ENCODE assay signal across 39 cellular contexts in the genomic region with DNA sequence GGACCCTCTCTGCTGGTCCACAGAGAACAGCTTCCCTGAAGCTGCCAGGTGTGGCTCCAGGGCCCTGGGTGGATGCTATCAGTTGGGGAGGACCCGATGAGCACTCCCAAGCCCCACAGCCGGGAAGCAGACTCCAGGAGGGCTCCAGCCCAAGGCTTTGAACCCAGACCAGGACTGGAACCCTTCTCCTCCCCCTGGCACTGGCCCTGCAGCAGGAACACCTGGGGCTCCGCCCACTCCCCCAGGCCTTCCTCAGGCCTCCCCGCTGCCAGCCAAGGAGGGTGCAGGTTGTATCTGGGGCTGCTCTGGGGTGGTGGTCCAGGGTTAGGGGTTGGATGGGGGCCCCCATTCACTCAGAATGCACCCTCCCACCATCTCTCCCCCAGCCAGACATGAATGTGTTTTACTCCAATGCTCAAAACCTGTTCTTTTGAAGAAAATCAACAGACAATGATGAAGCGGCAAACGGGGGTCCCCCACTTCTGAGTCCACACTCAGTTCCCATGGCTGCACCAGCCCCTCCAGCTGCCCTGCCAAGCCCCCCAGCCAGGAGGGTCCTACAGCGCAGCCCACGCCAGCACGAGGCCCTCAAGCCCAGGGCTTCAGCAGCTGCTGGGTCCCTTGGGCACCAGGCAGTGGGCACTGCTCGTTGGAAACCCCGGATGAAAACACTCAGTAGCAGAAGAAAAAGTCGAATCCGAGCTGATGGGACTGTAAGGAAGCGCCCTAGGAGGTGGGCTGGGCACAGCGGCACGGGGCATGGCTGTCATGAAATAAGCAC. TPM values are rescaled to one million over a fixed set of nuclear protein-coding genes. Genes with fewer than 3 reads are reported as not detected.
"Had no signal": no experiment of that assay in that cellular context is flagged by ENCODE, and none has a peak within 500 bp of the region (broad histone marks: within the 10 kb centered on the region; RNA-seq: fewer than 3 reads in every experiment).

No MANE protein-coding gene starts in this region.

- H3K36me3 ChIP-seq: adrenal gland, brain microvascular endothelial cell, breast epithelium had no signal

- H3K4me3 Mint-ChIP-seq: activated B cell treated with CpG ODN at 0.5 μM for 24 hours; activated CD4-positive, alpha-beta memory T cell treated with anti-CD3 and anti-CD28 coated beads for 36 hours; activated CD4-positive, alpha-beta T cell treated with anti-CD3 and anti-CD28 coated beads, Interleukin-2, amount 10 ng/mL, durations not matched to agents 24 days and 14 days; activated CD8-positive, alpha-beta T cell treated with anti-CD3 and anti-CD28 coated beads for 36 hours; activated naive CD4-positive, alpha-beta T cell treated with anti-CD3 and anti-CD28 coated beads for 36 hours; activated naive CD8-positive, alpha-beta T cell treated with anti-CD3 and anti-CD28 coated beads for 36 hours; activated T-cell treated with anti-CD3 and anti-CD28 coated beads, Interleukin-2, amount 50 U/mL, for 4 hours; activated T-cell treated with anti-CD3 and anti-CD28 coated beads, Interleukin-2, amount 50 U/mL, for 72 hours; activated T-helper 1 cell treated with anti-CD3 and anti-CD28 coated beads, Interleukin-12 subunit alpha, Interleukin-12 subunit beta, Interleukin-2, Interleukin-4 antibody, amounts not matched to agents 30 ng/mL and 10 ng/mL and 1 ng/mL, durations not matched to agents 14 hours and 24 hours and 36 hours; activated T-helper 17 cell treated with anti-CD3 and anti-CD28 coated beads, Interleukin-2, amount 50 U/mL, for 72 hours; central memory CD8-positive, alpha-beta T cell; T-helper 1 cell treated with Interleukin-12 subunit alpha and Interleukin-12 subunit beta and Interleukin-4 antibody, amounts not matched to agents 30 μg/mL and 1 μg/mL, for 36 hours; T-helper 2 cell treated with Interferon-gamma antibody and Interleukin-4, amounts not matched to agents 5 μg/mL and 100 μg/mL, for 36 hours had no signal

- H3K9me3 ChIP-seq: adrenal gland, body of pancreas, breast epithelium had no signal

- H3K4me1 Mint-ChIP-seq: activated T-helper 17 cell treated with anti-CD3 and anti-CD28 coated beads, Interleukin-2, amount 50 U/mL, for 72 hours had no signal

- H3K4me1 ChIP-seq: adrenal gland, breast epithelium had no signal

- ATAC-seq: activated CD8-positive, alpha-beta T cell treated with anti-CD3 and anti-CD28 coated beads for 36 hours; activated naive CD4-positive, alpha-beta T cell treated with anti-CD3 and anti-CD28 coated beads, Interleukin-2, amount 50 U/mL, for 72 hours; activated T-cell treated with anti-CD3 and anti-CD28 coated beads, Interleukin-2, amount 50 U/mL, for 4 hours; activated T-cell treated with anti-CD3 and anti-CD28 coated beads, Interleukin-2, amount 50 U/mL, for 72 hours; activated T-helper 17 cell treated with anti-CD3 and anti-CD28 coated beads, Interleukin-2, amount 50 U/mL, for 72 hours; body of pancreas had no signal

- DNase-seq: activated B cell treated with CpG ODN at 0.5 μM for 24 hours; activated CD4-positive, alpha-beta memory T cell treated with anti-CD3 and anti-CD28 coated beads for 36 hours; activated CD4-positive, alpha-beta T cell treated with anti-CD3 and anti-CD28 coated beads for 4 hours; activated CD4-positive, alpha-beta T cell treated with anti-CD3 and anti-CD28 coated beads, Interleukin-2, amount 10 ng/mL, durations not matched to agents 24 days and 14 days; activated CD4-positive, alpha-beta T cell treated with anti-CD3 and anti-CD28 coated beads, Interleukin-2, amount 50 U/mL, for 1 hour; activated CD4-positive, alpha-beta T cell treated with anti-CD3 and anti-CD28 coated beads, Interleukin-2, amount 50 U/mL, for 4 hours; activated CD4-positive, CD25-positive, alpha-beta regulatory T cell treated with anti-CD3 and anti-CD28 coated beads, Interleukin-2, amount 50 U/mL, for 72 hours; activated CD8-positive, alpha-beta memory T cell treated with anti-CD3 and anti-CD28 coated beads, Interleukin-2, amount 50 U/mL, for 4 hours; activated CD8-positive, alpha-beta T cell treated with anti-CD3 and anti-CD28 coated beads for 36 hours; activated effector memory CD4-positive, alpha-beta T cell treated with anti-CD3 and anti-CD28 coated beads, Interleukin-2, amount 50 U/mL, for 16 hours; activated gamma-delta T cell treated with Interleukin-2 at 50 U/mL for 16 hours; activated naive CD4-positive, alpha-beta T cell; activated naive CD4-positive, alpha-beta T cell treated with anti-CD3 and anti-CD28 coated beads for 36 hours; activated naive CD4-positive, alpha-beta T cell treated with anti-CD3 and anti-CD28 coated beads, Interleukin-2, amount 50 U/mL, for 16 hours; activated naive CD8-positive, alpha-beta T cell treated with anti-CD3 and anti-CD28 coated beads for 36 hours; activated T-cell treated with anti-CD3 and anti-CD28 coated beads for 4 hours; activated T-cell treated with anti-CD3 and anti-CD28 coated beads, Interleukin-2, amount 50 U/mL, for 1 hour; activated T-cell treated with anti-CD3 and anti-CD28 coated beads, Interleukin-2, amount 50 U/mL, for 4 hours; activated T-cell treated with anti-CD3 and anti-CD28 coated beads, Interleukin-2, amount 50 U/mL, for 72 hours; adrenal gland; amygdala; anterior cingulate cortex; body of pancreas; brain microvascular endothelial cell; caudate nucleus; cerebellar nuclear complex; T-helper 1 cell; T-helper 2 cell; T-helper 9 cell had no signal

- H3K27me3 ChIP-seq: body of pancreas had no signal

- H3K27ac Mint-ChIP-seq: activated B cell treated with CpG ODN at 0.5 μM for 24 hours; activated CD4-positive, alpha-beta memory T cell treated with anti-CD3 and anti-CD28 coated beads for 36 hours; activated CD4-positive, alpha-beta T cell treated with anti-CD3 and anti-CD28 coated beads, Interleukin-2, amount 10 ng/mL, durations not matched to agents 24 days and 14 days; activated CD8-positive, alpha-beta T cell treated with anti-CD3 and anti-CD28 coated beads for 36 hours; activated naive CD4-positive, alpha-beta T cell treated with anti-CD3 and anti-CD28 coated beads for 36 hours; activated naive CD4-positive, alpha-beta T cell treated with anti-CD3 and anti-CD28 coated beads, Interleukin-2, amount 50 U/mL, for 72 hours; activated naive CD8-positive, alpha-beta T cell treated with anti-CD3 and anti-CD28 coated beads for 36 hours; activated T-cell treated with anti-CD3 and anti-CD28 coated beads, Interleukin-2, amount 50 U/mL, for 72 hours; activated T-helper 1 cell treated with anti-CD3 and anti-CD28 coated beads, Interleukin-12 subunit alpha, Interleukin-12 subunit beta, Interleukin-2, Interleukin-4 antibody, amounts not matched to agents 30 ng/mL and 10 ng/mL and 1 ng/mL, durations not matched to agents 14 hours and 24 hours and 36 hours; activated T-helper 17 cell treated with anti-CD3 and anti-CD28 coated beads, Interleukin-2, amount 50 U/mL, for 72 hours; T-helper 1 cell treated with Interleukin-12 subunit alpha and Interleukin-12 subunit beta and Interleukin-4 antibody, amounts not matched to agents 30 μg/mL and 1 μg/mL, for 36 hours; T-helper 2 cell treated with Interferon-gamma antibody and Interleukin-4, amounts not matched to agents 5 μg/mL and 100 μg/mL, for 36 hours had no signal

- H3K27me3 Mint-ChIP-seq: activated CD4-positive, alpha-beta T cell treated with anti-CD3 and anti-CD28 coated beads, Interleukin-2, amount 10 ng/mL, durations not matched to agents 24 days and 14 days; activated CD8-positive, alpha-beta T cell treated with anti-CD3 and anti-CD28 coated beads for 36 hours; activated T-helper 17 cell treated with anti-CD3 and anti-CD28 coated beads, Interleukin-2, amount 50 U/mL, for 72 hours had no signal

- H3K36me3 Mint-ChIP-seq: activated CD4-positive, alpha-beta memory T cell treated with anti-CD3 and anti-CD28 coated beads for 36 hours; activated naive CD4-positive, alpha-beta T cell treated with anti-CD3 and anti-CD28 coated beads, Interleukin-2, amount 50 U/mL, for 72 hours; activated naive CD8-positive, alpha-beta T cell treated with anti-CD3 and anti-CD28 coated beads for 36 hours had no signal

- H3K4me3 ChIP-seq: adrenal gland, body of pancreas, breast epithelium had no signal

- H3K9me3 Mint-ChIP-seq: activated B cell treated with CpG ODN at 0.5 μM for 24 hours; activated CD4-positive, alpha-beta memory T cell treated with anti-CD3 and anti-CD28 coated beads for 36 hours; activated CD4-positive, alpha-beta T cell treated with anti-CD3 and anti-CD28 coated beads, Interleukin-2, amount 10 ng/mL, durations not matched to agents 24 days and 14 days; activated CD8-positive, alpha-beta T cell treated with anti-CD3 and anti-CD28 coated beads for 36 hours; activated naive CD4-positive, alpha-beta T cell treated with anti-CD3 and anti-CD28 coated beads for 36 hours; activated naive CD4-positive, alpha-beta T cell treated with anti-CD3 and anti-CD28 coated beads, Interleukin-2, amount 50 U/mL, for 72 hours; activated naive CD8-positive, alpha-beta T cell treated with anti-CD3 and anti-CD28 coated beads for 36 hours; activated T-cell treated with anti-CD3 and anti-CD28 coated beads, Interleukin-2, amount 50 U/mL, for 4 hours; activated T-cell treated with anti-CD3 and anti-CD28 coated beads, Interleukin-2, amount 50 U/mL, for 72 hours; activated T-helper 1 cell treated with anti-CD3 and anti-CD28 coated beads, Interleukin-12 subunit alpha, Interleukin-12 subunit beta, Interleukin-2, Interleukin-4 antibody, amounts not matched to agents 30 ng/mL and 10 ng/mL and 1 ng/mL, durations not matched to agents 14 hours and 24 hours and 36 hours; activated T-helper 17 cell treated with anti-CD3 and anti-CD28 coated beads, Interleukin-2, amount 50 U/mL, for 72 hours; central memory CD8-positive, alpha-beta T cell; T-helper 1 cell treated with Interleukin-12 subunit alpha and Interleukin-12 subunit beta and Interleukin-4 antibody, amounts not matched to agents 30 μg/mL and 1 μg/mL, for 36 hours; T-helper 2 cell treated with Interferon-gamma antibody and Interleukin-4, amounts not matched to agents 5 μg/mL and 100 μg/mL, for 36 hours had no signal

- H3K27ac ChIP-seq: adrenal gland, brain microvascular endothelial cell, breast epithelium, VCaP had no signal

RNA-seq across cellular contexts. Expression of a gene that starts 23.2 kb away (rescaled TPM):
- total RNA-seq: activated CD4-positive, alpha-beta memory T cell treated with anti-CD3 and anti-CD28 coated beads for 36 hours; activated CD4-positive, alpha-beta T cell treated with anti-CD3 and anti-CD28 coated beads, Interleukin-2, amount 10 ng/mL, durations not matched to agents 24 days and 14 days; activated CD8-positive, alpha-beta memory T cell treated with anti-CD3 and anti-CD28 coated beads for 36 hours; activated naive CD4-positive, alpha-beta T cell treated with anti-CD3 and anti-CD28 coated beads for 36 hours; activated naive CD8-positive, alpha-beta T cell treated with anti-CD3 and anti-CD28 coated beads for 36 hours; activated T-cell treated with anti-CD3 and anti-CD28 coated beads, Interleukin-2, amount 50 U/mL, for 72 hours; activated T-helper 1 cell treated with anti-CD3 and anti-CD28 coated beads, Interleukin-12 subunit alpha, Interleukin-12 subunit beta, Interleukin-2, Interleukin-4 antibody, amounts not matched to agents 30 ng/mL and 10 ng/mL and 1 ng/mL, durations not matched to agents 14 hours and 24 hours and 36 hours; breast epithelium; chondrocyte had no signal
